Comparison of ENCODE assay signal across 1 cellular context in the genomic region with DNA sequence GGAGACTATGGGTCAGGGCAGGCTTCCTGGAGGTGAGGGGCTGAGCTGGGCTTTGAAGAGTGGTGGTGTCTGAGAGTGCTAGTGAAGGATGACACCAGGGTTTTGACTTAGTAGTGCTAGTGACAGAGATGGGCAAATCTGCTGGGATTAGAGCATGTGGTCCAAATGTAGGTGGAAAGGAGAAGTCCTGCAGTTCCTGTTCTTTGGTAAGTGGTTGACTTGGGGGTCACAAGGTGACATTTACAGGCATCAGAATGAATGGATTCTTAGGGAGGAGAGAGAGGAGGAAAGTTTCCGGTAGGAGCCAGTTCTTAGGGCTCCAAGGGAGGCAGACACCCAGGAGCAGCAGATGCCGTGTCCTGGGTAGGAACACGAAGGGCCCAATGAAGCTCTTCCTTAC.
TF ChIP-seq lines count a peak whose summit lies in the region.

No MANE protein-coding gene starts in this region.

TF ChIP-seq in GM23338, 12 proteins besides CTCF, POLR2A, EP300 and RAD21 (continued from another document):
- TF ChIP-seq, protein P1, sequence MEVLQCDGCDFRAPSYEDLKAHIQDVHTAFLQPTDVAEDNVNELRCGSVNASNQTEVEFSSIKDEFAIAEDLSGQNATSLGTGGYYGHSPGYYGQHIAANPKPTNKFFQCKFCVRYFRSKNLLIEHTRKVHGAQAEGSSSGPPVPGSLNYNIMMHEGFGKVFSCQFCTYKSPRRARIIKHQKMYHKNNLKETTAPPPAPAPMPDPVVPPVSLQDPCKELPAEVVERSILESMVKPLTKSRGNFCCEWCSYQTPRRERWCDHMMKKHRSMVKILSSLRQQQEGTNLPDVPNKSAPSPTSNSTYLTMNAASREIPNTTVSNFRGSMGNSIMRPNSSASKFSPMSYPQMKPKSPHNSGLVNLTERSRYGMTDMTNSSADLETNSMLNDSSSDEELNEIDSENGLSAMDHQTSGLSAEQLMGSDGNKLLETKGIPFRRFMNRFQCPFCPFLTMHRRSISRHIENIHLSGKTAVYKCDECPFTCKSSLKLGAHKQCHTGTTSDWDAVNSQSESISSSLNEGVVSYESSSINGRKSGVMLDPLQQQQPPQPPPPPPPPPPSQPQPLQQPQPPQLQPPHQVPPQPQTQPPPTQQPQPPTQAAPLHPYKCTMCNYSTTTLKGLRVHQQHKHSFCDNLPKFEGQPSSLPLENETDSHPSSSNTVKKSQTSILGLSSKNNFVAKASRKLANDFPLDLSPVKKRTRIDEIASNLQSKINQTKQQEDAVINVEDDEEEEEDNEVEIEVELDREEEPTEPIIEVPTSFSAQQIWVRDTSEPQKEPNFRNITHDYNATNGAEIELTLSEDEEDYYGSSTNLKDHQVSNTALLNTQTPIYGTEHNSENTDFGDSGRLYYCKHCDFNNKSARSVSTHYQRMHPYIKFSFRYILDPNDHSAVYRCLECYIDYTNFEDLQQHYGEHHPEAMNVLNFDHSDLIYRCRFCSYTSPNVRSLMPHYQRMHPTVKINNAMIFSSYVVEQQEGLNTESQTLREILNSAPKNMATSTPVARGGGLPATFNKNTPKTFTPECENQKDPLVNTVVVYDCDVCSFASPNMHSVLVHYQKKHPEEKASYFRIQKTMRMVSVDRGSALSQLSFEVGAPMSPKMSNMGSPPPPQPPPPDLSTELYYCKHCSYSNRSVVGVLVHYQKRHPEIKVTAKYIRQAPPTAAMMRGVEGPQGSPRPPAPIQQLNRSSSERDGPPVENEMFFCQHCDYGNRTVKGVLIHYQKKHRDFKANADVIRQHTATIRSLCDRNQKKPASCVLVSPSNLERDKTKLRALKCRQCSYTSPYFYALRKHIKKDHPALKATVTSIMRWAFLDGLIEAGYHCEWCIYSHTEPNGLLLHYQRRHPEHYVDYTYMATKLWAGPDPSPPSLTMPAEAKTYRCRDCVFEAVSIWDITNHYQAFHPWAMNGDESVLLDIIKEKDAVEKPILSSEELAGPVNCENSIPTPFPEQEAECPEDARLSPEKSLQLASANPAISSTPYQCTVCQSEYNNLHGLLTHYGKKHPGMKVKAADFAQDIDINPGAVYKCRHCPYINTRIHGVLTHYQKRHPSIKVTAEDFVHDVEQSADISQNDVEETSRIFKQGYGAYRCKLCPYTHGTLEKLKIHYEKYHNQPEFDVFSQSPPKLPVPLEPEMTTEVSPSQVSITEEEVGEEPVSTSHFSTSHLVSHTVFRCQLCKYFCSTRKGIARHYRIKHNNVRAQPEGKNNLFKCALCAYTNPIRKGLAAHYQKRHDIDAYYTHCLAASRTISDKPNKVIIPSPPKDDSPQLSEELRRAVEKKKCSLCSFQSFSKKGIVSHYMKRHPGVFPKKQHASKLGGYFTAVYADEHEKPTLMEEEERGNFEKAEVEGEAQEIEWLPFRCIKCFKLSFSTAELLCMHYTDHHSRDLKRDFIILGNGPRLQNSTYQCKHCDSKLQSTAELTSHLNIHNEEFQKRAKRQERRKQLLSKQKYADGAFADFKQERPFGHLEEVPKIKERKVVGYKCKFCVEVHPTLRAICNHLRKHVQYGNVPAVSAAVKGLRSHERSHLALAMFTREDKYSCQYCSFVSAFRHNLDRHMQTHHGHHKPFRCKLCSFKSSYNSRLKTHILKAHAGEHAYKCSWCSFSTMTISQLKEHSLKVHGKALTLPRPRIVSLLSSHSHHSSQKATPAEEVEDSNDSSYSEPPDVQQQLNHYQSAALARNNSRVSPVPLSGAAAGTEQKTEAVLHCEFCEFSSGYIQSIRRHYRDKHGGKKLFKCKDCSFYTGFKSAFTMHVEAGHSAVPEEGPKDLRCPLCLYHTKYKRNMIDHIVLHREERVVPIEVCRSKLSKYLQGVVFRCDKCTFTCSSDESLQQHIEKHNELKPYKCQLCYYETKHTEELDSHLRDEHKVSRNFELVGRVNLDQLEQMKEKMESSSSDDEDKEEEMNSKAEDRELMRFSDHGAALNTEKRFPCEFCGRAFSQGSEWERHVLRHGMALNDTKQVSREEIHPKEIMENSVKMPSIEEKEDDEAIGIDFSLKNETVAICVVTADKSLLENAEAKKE (CRISPR knock-in tag; IDR thresholded peaks at IDR 0.05), result no peak
- no peak for TF ChIP-seq ZNF331 (CRISPR knock-in tag; IDR thresholded peaks at IDR 0.05; ENCODE audit: low read depth)
